ENCODE assay signal across 1 cellular context in genomic region chr1:186494832-186495271, GRCh38.
TF ChIP-seq lines count a peak whose summit lies in the region.

No MANE protein-coding gene starts in this region.

TF ChIP-seq in H1, 55 proteins besides CTCF, POLR2A, EP300 and RAD21 (continued from another document):
- TF ChIP-seq CHD1 (IDR thresholded peaks at IDR 0.05; ENCODE audit: low read depth, low read length) (no peak), SUZ12 (IDR thresholded peaks at IDR 0.05; ENCODE audit: low read length) (no peak), TEAD4 (IDR thresholded peaks at IDR 0.05; ENCODE audit: low read depth, low read length) (no peak), KDM4A (IDR thresholded peaks at IDR 0.05; ENCODE audit: low read depth, low read length, severe bottlenecking) (no peak)
